ENCODE assay signal across 8 cellular contexts in the genomic region with DNA sequence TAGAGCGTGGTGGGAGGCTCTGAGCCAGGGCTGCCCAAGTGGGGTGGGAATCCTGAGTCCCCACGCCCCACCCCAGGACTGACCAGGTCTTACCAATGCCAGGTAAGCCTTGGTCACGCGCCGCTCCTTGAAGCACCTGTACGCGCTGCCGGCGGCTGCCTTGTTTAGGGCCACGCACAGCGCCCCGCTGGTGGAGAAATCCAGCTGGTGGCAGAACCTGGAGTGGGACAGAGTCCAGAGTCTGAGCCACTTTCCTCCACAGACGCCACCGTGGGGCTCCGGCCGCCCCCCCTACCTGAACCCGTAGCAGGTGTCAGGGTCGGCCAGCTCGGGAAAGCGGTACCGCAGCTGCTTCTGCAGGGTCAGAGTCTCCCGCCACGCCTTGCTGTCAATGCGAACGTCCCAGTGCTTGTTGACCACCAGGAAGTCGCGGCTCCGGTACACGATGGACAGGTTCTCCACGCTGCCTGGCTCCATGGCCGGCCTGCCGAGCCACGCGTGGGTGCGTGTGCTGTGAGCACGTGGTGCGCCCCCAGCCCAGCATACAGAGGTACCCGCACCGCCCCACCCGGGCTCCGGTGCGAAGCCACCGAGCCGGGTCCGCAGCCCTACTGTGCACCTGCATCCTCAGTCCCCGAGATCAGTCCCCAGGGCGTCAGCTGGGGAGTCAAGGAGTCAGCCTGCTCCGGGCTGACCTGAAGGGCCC. TPM values are rescaled to one million over a fixed set of nuclear protein-coding genes. Genes with fewer than 3 reads are reported as not detected.
A peak's percentile ranks its signal among the peaks of the same experiment; 100 is the strongest.
DNase-seq lines count a peak whose midpoint lies in the region; ATAC-seq and TF ChIP-seq lines count a peak whose summit lies in the region.

No MANE protein-coding gene starts in this region.

- H3K4me1 ChIP-seq in mucosa of stomach (ENCODE audit: control insufficient read depth, insufficient read depth, low read length) = peaks cover 33% of the 10 kb centered on the region

- peak; percentile 1 for ATAC-seq in HG03175 (IDR thresholded peaks at IDR 0.05; ENCODE audit: unreplicated experiment)

- no peaks in the 10 kb centered on the region for H3K9me3 Mint-ChIP-seq in brain

- DNase-seq in AG09309 (ENCODE audit: low read depth) (no peak), NCI-H446 (lab: John Stamatoyannopoulos, UW) (no peak), NCI-H510A treated with DMSO at 0.1 percent for 48 hours (lab: John Stamatoyannopoulos, UW) (no peak), NCI-H345 treated with DMSO at 0.1 percent for 48 hours (lab: John Stamatoyannopoulos, UW; ENCODE audit: unreplicated experiment) (no peak)
- DNase-seq in effector CD8-positive, alpha-beta T cell (lab: John Stamatoyannopoulos, UW) = no peak

- H3K27ac Mint-ChIP-seq in brain = peak overlapping the region in 2 of 5 experiments; percentile 73 to 85

- no peaks in the 10 kb centered on the region for H3K36me3 ChIP-seq in mucosa of stomach (ENCODE audit: control insufficient read depth, insufficient read depth, low read length)

- H3K9me3 ChIP-seq in mucosa of stomach (ENCODE audit: control insufficient read depth, low read length) = no peaks in the 10 kb centered on the region

- peak overlapping the region; percentile 88 to 91 (median 88) for H3K4me3 Mint-ChIP-seq in brain

- H3K36me3 Mint-ChIP-seq in brain = peaks cover 10% of the 10 kb centered on the region

- no peak for TF ChIP-seq CTCF in AG09309 (IDR thresholded peaks at IDR 0.05; ENCODE audit: control insufficient read depth, insufficient read depth, low read depth, low read length, missing control alignments)
- TF ChIP-seq CTCF in brain (conservative IDR thresholded peaks at IDR 0.05) = no peak

- no peaks in the 10 kb centered on the region for H3K4me1 Mint-ChIP-seq in brain

- peak overlapping the region; percentile 85 for H3K9ac ChIP-seq in mucosa of stomach (ENCODE audit: low read length)

- H3K27me3 Mint-ChIP-seq in brain = peaks cover 3% of the 10 kb centered on the region

- peaks cover 17% of the 10 kb centered on the region for H3K27me3 ChIP-seq in mucosa of stomach (ENCODE audit: control insufficient read depth, insufficient read depth, low read length)

- H3K4me3 ChIP-seq in AG09309 (ENCODE audit: control insufficient read depth, low read depth, low read length) (peak overlapping the region; percentile 99), mucosa of stomach (ENCODE audit: low read length) (peak overlapping the region; percentile 87)

RNA-seq across cellular contexts. Expression of a gene that starts 0.8 kb away (rescaled TPM):
- 29.5 TPM for polyA plus RNA-seq in brain (ENCODE audit: insufficient read depth, low read depth, low replicate concordance)

RNA-seq across cellular contexts. Expression of a gene that starts 1.0 kb away (rescaled TPM):
- polyA plus RNA-seq in brain (ENCODE audit: insufficient read depth, low read depth, low replicate concordance) = 19.2 TPM

RNA-seq across cellular contexts. Expression of a gene that starts 13.1 kb away (rescaled TPM):
- polyA plus RNA-seq in brain (ENCODE audit: insufficient read depth, low read depth, low replicate concordance) = 3.6 TPM

RNA-seq across cellular contexts. Expression of a gene that starts 26.9 kb away (rescaled TPM):
- polyA plus RNA-seq in brain (ENCODE audit: insufficient read depth, low read depth, low replicate concordance) = 0.63 TPM

RNA-seq across cellular contexts. Expression of a gene that starts 46.6 kb away (rescaled TPM):
- 32.6 TPM for polyA plus RNA-seq in brain (ENCODE audit: insufficient read depth, low read depth, low replicate concordance)
